Comparison of ENCODE assay signal across 1 cellular context in the genomic region with DNA sequence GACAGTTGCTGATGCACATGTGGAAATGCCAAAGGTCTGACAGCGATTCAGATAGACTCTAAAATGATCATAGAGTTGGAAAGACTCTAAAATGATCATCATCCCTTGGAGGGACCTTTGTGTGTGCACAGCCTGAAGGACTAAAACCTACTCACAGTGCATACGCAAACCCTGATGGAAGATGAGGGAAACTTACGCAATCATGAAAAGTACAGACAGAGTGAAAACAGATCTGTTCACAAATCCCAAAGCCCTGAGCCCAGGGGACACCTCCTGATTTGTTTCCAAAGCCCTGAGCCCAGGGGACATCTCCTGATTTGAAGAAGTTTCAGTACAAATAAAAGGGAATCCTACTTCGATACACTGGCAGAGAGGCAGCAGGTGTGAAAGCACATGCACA.
TF ChIP-seq lines count a peak whose summit lies in the region.

No MANE protein-coding gene starts in this region.

TF ChIP-seq in HepG2, 621 proteins besides CTCF, POLR2A, EP300 and RAD21 (continued from another document):
- TF ChIP-seq, protein P1, sequence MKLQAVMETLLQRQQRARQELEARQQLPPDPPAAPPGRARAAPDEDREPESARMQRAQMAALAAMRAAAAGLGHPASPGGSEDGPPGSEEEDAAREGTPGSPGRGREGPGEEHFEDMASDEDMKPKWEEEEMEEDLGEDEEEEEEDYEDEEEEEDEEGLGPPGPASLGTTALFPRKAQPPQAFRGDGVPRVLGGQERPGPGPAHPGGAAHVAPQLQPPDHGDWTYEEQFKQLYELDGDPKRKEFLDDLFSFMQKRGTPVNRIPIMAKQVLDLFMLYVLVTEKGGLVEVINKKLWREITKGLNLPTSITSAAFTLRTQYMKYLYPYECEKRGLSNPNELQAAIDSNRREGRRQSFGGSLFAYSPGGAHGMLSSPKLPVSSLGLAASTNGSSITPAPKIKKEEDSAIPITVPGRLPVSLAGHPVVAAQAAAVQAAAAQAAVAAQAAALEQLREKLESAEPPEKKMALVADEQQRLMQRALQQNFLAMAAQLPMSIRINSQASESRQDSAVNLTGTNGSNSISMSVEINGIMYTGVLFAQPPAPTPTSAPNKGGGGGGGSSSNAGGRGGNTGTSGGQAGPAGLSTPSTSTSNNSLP (IDR thresholded peaks at IDR 0.05; ENCODE audit: low read depth, low read length) = no peak
- TF ChIP-seq ZNF549 (CRISPR knock-in tag; IDR thresholded peaks at IDR 0.05) (no peak), ZNF564 (CRISPR knock-in tag; IDR thresholded peaks at IDR 0.05) (no peak), ZMAT5 (CRISPR knock-in tag; IDR thresholded peaks at IDR 0.05; ENCODE audit: borderline replicate concordance, low read depth) (no peak), CEBPB (IDR thresholded peaks at IDR 0.05; ENCODE audit: borderline replicate concordance, low read depth, low read length) (peak; percentile 79), ZNF331 (CRISPR knock-in tag; IDR thresholded peaks at IDR 0.05) (no peak)
